Comparison of ENCODE assay signal across 12 cellular contexts in the genomic region with DNA sequence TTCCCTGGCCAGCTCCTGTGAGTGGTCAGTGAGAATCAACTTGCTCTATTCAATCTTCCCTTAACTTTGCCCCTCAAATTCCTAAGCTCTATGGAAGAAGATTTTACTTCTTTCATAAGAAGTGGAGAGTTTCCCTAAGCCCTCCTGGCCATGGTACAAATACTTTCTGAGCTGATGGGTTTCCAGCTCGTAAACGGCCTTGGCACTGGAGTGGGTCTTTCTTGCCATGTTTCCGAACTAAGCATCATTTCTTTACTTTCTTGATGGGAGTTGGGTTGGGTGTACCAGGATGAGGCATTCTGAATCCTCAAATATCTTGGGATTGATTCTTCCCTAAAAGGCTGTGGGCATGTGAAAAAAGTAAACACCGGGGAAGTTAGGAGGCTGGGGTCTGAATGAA.
A peak's percentile ranks its signal among the peaks of the same experiment; 100 is the strongest.
DNase-seq lines count a peak whose midpoint lies in the region; ATAC-seq and TF ChIP-seq lines count a peak whose summit lies in the region.
"Had no signal": no experiment of that assay in that cellular context is flagged by ENCODE, and none has a peak within 500 bp of the region (broad histone marks: within the 10 kb centered on the region; RNA-seq: fewer than 3 reads in every experiment).

No MANE protein-coding gene starts in this region.

- H2BK15ac ChIP-seq in H9 (ENCODE audit: low read depth, low read length) = no peak overlapping the region

- H3K4me1 Mint-ChIP-seq in H9 (peaks cover 16 to 20% of the 10 kb centered on the region in 2 experiments), immature natural killer cell (peaks cover 0 to 14% of the 10 kb centered on the region in 2 donors)
- H3K4me1 Mint-ChIP-seq: brain had no signal

- no peak overlapping the region for H3K23ac ChIP-seq in H9 (ENCODE audit: insufficient read length, low read depth, low read length)

- peaks cover 11% of the 10 kb centered on the region for H3K27me3 Mint-ChIP-seq in H9 (ENCODE audit: low read depth)
- peaks cover 3 to 14% (median 10%) of the 10 kb centered on the region in 3 donors for H3K27me3 Mint-ChIP-seq in immature natural killer cell (ENCODE audit: low read depth in 3 of 3)

- H3K36me3 Mint-ChIP-seq in H9 (ENCODE audit: insufficient read depth in 1 of 3, low read depth in 3 of 3) (peaks cover 0 to 5% (median 0%) of the 10 kb centered on the region in 3 experiments; a peak in 1 of 7 replicates), immature natural killer cell (no peaks in the 10 kb centered on the region)

- no peak overlapping the region for H2AK5ac ChIP-seq in H9 (ENCODE audit: insufficient read length, low read length)

- no peak for DNase-seq in RWPE1 (ENCODE audit: low spot score)
- no peak for DNase-seq in fibroblast of lung (ENCODE audit: low read depth in 2 of 2)
- DNase-seq in tibial artery = peak; percentile 38 to 83
- DNase-seq in cortex of kidney (lab: John Stamatoyannopoulos, UW) = no peak
- no peak for DNase-seq in H9
- DNase-seq in immature natural killer cell = no peak
- DNase-seq: NCI-H2081 treated with DMSO at 0.1 percent for 48 hours had no signal

- H3K27ac Mint-ChIP-seq in H9 (no peak overlapping the region), immature natural killer cell (no peak overlapping the region)
- H3K27ac Mint-ChIP-seq: activated T-helper 1 cell treated with anti-CD3 and anti-CD28 coated beads, Interleukin-12 subunit alpha, Interleukin-12 subunit beta, Interleukin-2, Interleukin-4 antibody, amounts not matched to agents 30 ng/mL and 10 ng/mL and 1 ng/mL, durations not matched to agents 14 hours and 24 hours and 36 hours had no signal

- H2BK120ac ChIP-seq in H9 (ENCODE audit: low read depth, low read length, poor library complexity, severe bottlenecking) = no peak overlapping the region

- H2BK20ac ChIP-seq in H9 (ENCODE audit: low read depth, low read length, poor library complexity, severe bottlenecking) = no peak overlapping the region

- no peak overlapping the region for H2BK12ac ChIP-seq in H9 (ENCODE audit: insufficient read length, low read depth, low read length)

- no peak overlapping the region for H3K4me2 ChIP-seq in fibroblast of lung (ENCODE audit: extremely low read depth, insufficient read depth, low read length)
- no peak overlapping the region for H3K4me2 ChIP-seq in H9 (ENCODE audit: insufficient read depth, insufficient read length, low read length)
- H3K4me2 ChIP-seq: KMS-11 had no signal

- POLR2A ChIA-PET in RWPE1 (lab: Yijun Ruan, JAX; ENCODE audit: low non-redundant PET) = no interaction called here

- H3K23me2 ChIP-seq in H9 (ENCODE audit: insufficient read length, low read depth, low read length, poor library complexity, severe bottlenecking) = no peaks in the 10 kb centered on the region

- H3K9me3 ChIP-seq in fibroblast of lung (ENCODE audit: control insufficient read depth, insufficient read depth, low read depth, low read length) = no peaks in the 10 kb centered on the region
- H3K9me3 ChIP-seq in muscle layer of colon (ENCODE audit: low read length) = no peaks in the 10 kb centered on the region
- no peaks in the 10 kb centered on the region for H3K9me3 ChIP-seq in tibial artery
- no peaks in the 10 kb centered on the region for H3K9me3 ChIP-seq in H9 (ENCODE audit: control insufficient read depth, low read depth, low read length)

- no peak overlapping the region for H2BK5ac ChIP-seq in H9 (ENCODE audit: insufficient read length, low read length)

- H3K36me3 ChIP-seq in fibroblast of lung (ENCODE audit: control insufficient read depth, insufficient read depth, low read length) (no peaks in the 10 kb centered on the region), muscle layer of colon (ENCODE audit: insufficient read depth, low read length) (no peaks in the 10 kb centered on the region), tibial artery (no peaks in the 10 kb centered on the region)

- H4K8ac ChIP-seq in H9 (replicated peaks; ENCODE audit: insufficient read length, low read depth, low read length) = no peak overlapping the region

- no CpG with 5 or more reads among the region's 4 CpGs for WGBS in H9 (ENCODE audit: extremely low coverage, insufficient read length, low lambda C conversion rate)

- no peak overlapping the region for H3K4ac ChIP-seq in H9 (ENCODE audit: low read depth, low read length)

- H2AFZ ChIP-seq in fibroblast of lung (ENCODE audit: low read length) (no peak overlapping the region), H9 (ENCODE audit: low read length) (no peak overlapping the region)

- H4K91ac ChIP-seq in H9 (ENCODE audit: insufficient read length, low read depth, low read length) = no peak overlapping the region

- H3K4me3 Mint-ChIP-seq in H9 = no peak overlapping the region
- H3K4me3 Mint-ChIP-seq in immature natural killer cell = no peak overlapping the region
- H3K4me3 Mint-ChIP-seq: activated T-helper 1 cell treated with anti-CD3 and anti-CD28 coated beads, Interleukin-12 subunit alpha, Interleukin-12 subunit beta, Interleukin-2, Interleukin-4 antibody, amounts not matched to agents 30 ng/mL and 10 ng/mL and 1 ng/mL, durations not matched to agents 14 hours and 24 hours and 36 hours; brain had no signal

- no peaks in the 10 kb centered on the region for H4K20me1 ChIP-seq in fibroblast of lung (ENCODE audit: control insufficient read depth, extremely low read depth, insufficient read depth, low read length)
- H4K20me1 ChIP-seq in H9 (ENCODE audit: control insufficient read depth, insufficient read depth, insufficient read length) = no peaks in the 10 kb centered on the region

- no peak overlapping the region for H3K56ac ChIP-seq in H9 (ENCODE audit: insufficient read length, low read depth, low read length)

- no peak overlapping the region for H3K18ac ChIP-seq in H9 (ENCODE audit: insufficient read length, low read depth, low read length)

- CTCF ChIA-PET in RWPE1 (lab: Yijun Ruan, JAX) = interaction anchor here (0.8 kb wide), 1 partner anchor 46 kb away, joined by 4 read pairs; no protein-coding TSS in a partner anchor

- no peaks in the 10 kb centered on the region for H3K79me1 ChIP-seq in H9 (ENCODE audit: insufficient read depth, low read depth, low read length, poor library complexity, severe bottlenecking)

- no peak overlapping the region for H4K5ac ChIP-seq in H9 (ENCODE audit: insufficient read length, low read depth, low read length)

- H3K9me3 Mint-ChIP-seq in H9 (peaks cover 0 to 3% of the 10 kb centered on the region in 2 experiments; a peak in 3 of 5 replicates), immature natural killer cell (peaks cover 0 to 2% (median 0%) of the 10 kb centered on the region in 6 donors)

- no peak for ATAC-seq in GM21576 (IDR thresholded peaks at IDR 0.05; ENCODE audit: unreplicated experiment)

- intact Hi-C loops in tibial artery (cut with DNase I; ENCODE audit: low total_unique reads) = loop anchor here (2.0 kb wide), 1 partner anchor 65 kb away; no protein-coding TSS in a partner anchor

- H3K4me3 ChIP-seq in fibroblast of lung (replicated peaks in 1 of 4; ENCODE audit: control extremely low read depth in 1 of 4, insufficient read depth in 1 of 4, low read depth in 3 of 4, low read length in 4 of 4) = no peak overlapping the region
- H3K4me3 ChIP-seq in muscle layer of colon (ENCODE audit: low read depth in 1 of 2, low read length in 2 of 2) = no peak overlapping the region
- H3K4me3 ChIP-seq in tibial artery = peak overlapping the region in 1 of 2 donors; percentile 8

- H3T11ph ChIP-seq in H9 (ENCODE audit: low read length) = no peak overlapping the region

- H3K79me2 ChIP-seq in fibroblast of lung (ENCODE audit: control insufficient read depth, insufficient read depth, low read length) (no peaks in the 10 kb centered on the region), H9 (ENCODE audit: insufficient read depth, low read length) (no peaks in the 10 kb centered on the region)

- peaks cover 4% of the 10 kb centered on the region for H3K4me1 ChIP-seq in fibroblast of lung (ENCODE audit: control insufficient read depth, extremely low read depth, insufficient read depth, low read length)
- H3K4me1 ChIP-seq in muscle layer of colon (ENCODE audit: insufficient read depth, low read length) = peaks cover 19% of the 10 kb centered on the region
- H3K4me1 ChIP-seq in tibial artery = peaks cover 0 to 52% (median 22%) of the 10 kb centered on the region in 4 donors
- no peaks in the 10 kb centered on the region for H3K4me1 ChIP-seq in H9 (ENCODE audit: insufficient read depth, low read length)

- H3K27ac ChIP-seq in RWPE1 (peak overlapping the region; percentile 95), fibroblast of lung (ENCODE audit: insufficient read depth, low read length) (peak overlapping the region; percentile 88), muscle layer of colon (ENCODE audit: low read depth, low read length) (peak overlapping the region; percentile 67), tibial artery (peak overlapping the region; percentile 80 to 84), H9 (ENCODE audit: insufficient read length, low read depth, low read length) (no peak overlapping the region)
- H3K27ac ChIP-seq: KMS-11 had no signal

- TF ChIP-seq CTCF in RWPE1 (conservative IDR thresholded peaks at IDR 0.05; ENCODE audit: low read depth) (no peak), fibroblast of lung (conservative IDR thresholded peaks at IDR 0.05 in 1 of 2, IDR thresholded peaks at IDR 0.05 in 1 of 2; ENCODE audit: low read depth in 1 of 2, low read length in 2 of 2) (no peak), tibial artery (IDR thresholded peaks at IDR 0.05) (no peak), H9 (conservative IDR thresholded peaks at IDR 0.05) (no peak)

- no peaks in the 10 kb centered on the region for H3K27me3 ChIP-seq in fibroblast of lung (ENCODE audit: control insufficient read depth, insufficient read depth, low read length)
- H3K27me3 ChIP-seq in muscle layer of colon (ENCODE audit: control insufficient read depth in 1 of 2, insufficient read depth in 2 of 2, low read length in 2 of 2) = no peaks in the 10 kb centered on the region
- H3K27me3 ChIP-seq in tibial artery = no peaks in the 10 kb centered on the region
- H3K27me3 ChIP-seq in H9 (ENCODE audit: insufficient read depth, low read length) = no peaks in the 10 kb centered on the region

- H3K9ac ChIP-seq in fibroblast of lung (ENCODE audit: insufficient read depth, low read length) (no peak overlapping the region), muscle layer of colon (ENCODE audit: low read length) (no peak overlapping the region), H9 (ENCODE audit: extremely low read depth, insufficient read length, low read length) (no peak overlapping the region)
- H3K9ac ChIP-seq: KMS-11 had no signal

- H3K14ac ChIP-seq in H9 (ENCODE audit: insufficient read depth, low read length) = no peak overlapping the region

Comparison
In these comparisons a context has a peak if more than half of its experiments do, and no peak if none do; other contexts are left out.
1. DNase-seq: peak in tibial artery (2 of 2); none in RWPE1 (single experiment), fibroblast of lung (0 of 2), cortex of kidney (single experiment), H9 (single experiment) and immature natural killer cell (0 of 3).